ENCODE assay signal across 17 cellular contexts in the genomic region with DNA sequence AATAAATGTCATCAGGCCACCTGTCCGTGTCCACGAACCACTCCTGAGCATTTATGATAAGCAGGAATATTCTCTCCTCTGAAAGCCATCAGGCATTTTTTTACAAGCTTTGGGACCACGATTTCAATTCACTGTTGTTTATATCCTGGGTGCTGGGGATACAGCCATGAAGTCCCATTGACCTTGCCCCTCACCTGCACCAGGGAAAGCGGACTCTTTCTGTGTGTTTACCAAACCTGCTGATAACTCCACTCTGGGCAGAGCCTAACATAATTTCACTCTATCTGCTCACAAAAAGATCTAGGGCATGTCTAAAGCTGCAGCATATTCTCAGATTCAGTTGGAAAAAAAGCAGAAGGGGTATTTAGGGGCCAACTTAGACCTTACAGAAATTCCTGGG. TPM values are rescaled to one million over a fixed set of nuclear protein-coding genes. Genes with fewer than 3 reads are reported as not detected.
DNase-seq lines count a peak whose midpoint lies in the region; ATAC-seq and TF ChIP-seq lines count a peak whose summit lies in the region.
"Had no signal": no experiment of that assay in that cellular context is flagged by ENCODE, and none has a peak within 500 bp of the region (broad histone marks: within the 10 kb centered on the region; RNA-seq: fewer than 3 reads in every experiment).

No MANE protein-coding gene starts in this region.

- TF ChIP-seq CTCF in nephron progenitor cell (IDR thresholded peaks at IDR 0.05) = no peak

- H3K27ac ChIP-seq in mesendoderm (ENCODE audit: low read depth, low read length) = no peak overlapping the region

- H3K4me2 ChIP-seq in mesendoderm (ENCODE audit: low read length) = no peak overlapping the region

- no peak overlapping the region for H2BK15ac ChIP-seq in mesendoderm (replicated peaks; ENCODE audit: low read depth)

- no peaks in the 10 kb centered on the region for H3K36me3 ChIP-seq in mesendoderm (ENCODE audit: control insufficient read depth, insufficient read depth, low read length)

- H3K56ac ChIP-seq in mesendoderm (ENCODE audit: low read length) = no peak overlapping the region

- no peak overlapping the region for H4K5ac ChIP-seq in mesendoderm (ENCODE audit: low read length)

- H2BK5ac ChIP-seq in mesendoderm (ENCODE audit: low read length) = no peak overlapping the region

- H2BK120ac ChIP-seq in mesendoderm (ENCODE audit: low read depth, low read length) = no peak overlapping the region

- no CpG with 5 or more reads among the region's 4 CpGs for WGBS in mesendoderm (ENCODE audit: extremely low coverage, insufficient coverage, low lambda C conversion rate)

- H3K27me3 Mint-ChIP-seq in activated naive CD8-positive, alpha-beta T cell = peaks cover 5% of the 10 kb centered on the region
- H3K27me3 Mint-ChIP-seq in activated naive CD8-positive, alpha-beta T cell treated with anti-CD3 and anti-CD28 coated beads, Interleukin-2, amount 50 U/mL, for 24 hours = peaks cover 15% of the 10 kb centered on the region
- peaks cover 11% of the 10 kb centered on the region for H3K27me3 Mint-ChIP-seq in activated T-helper 2 cell treated with anti-CD3 and anti-CD28 coated beads, Interferon-gamma antibody, Interleukin-2, Interleukin-4, amounts not matched to agents 10 μg/mL and 5 μg/mL and 100 μg/mL, durations not matched to agents 14 hours and 24 hours and 36 hours (ENCODE audit: low read depth)
- H3K27me3 Mint-ChIP-seq in stimulated activated memory B cell treated with anti-CD40 and anti-IgM and Interleukin-4, amounts not matched to agents 10 μg/mL and 1 μg/mL and 100 μg/mL, for 72 hours = no peaks in the 10 kb centered on the region
- peaks cover 48% of the 10 kb centered on the region for H3K27me3 Mint-ChIP-seq in nephron progenitor cell (ENCODE audit: low read depth, poor library complexity)

- no peak overlapping the region for H2AK5ac ChIP-seq in mesendoderm (ENCODE audit: low read length)

- H3K9ac ChIP-seq in mesendoderm (ENCODE audit: low read length) = no peak overlapping the region

- no peak for DNase-seq in activated naive CD8-positive, alpha-beta T cell treated with anti-CD3 and anti-CD28 coated beads, Interleukin-2, amount 50 U/mL, for 24 hours
- no peak for DNase-seq in activated T-helper 2 cell treated with anti-CD3 and anti-CD28 coated beads, Interferon-gamma antibody, Interleukin-2, Interleukin-4, amounts not matched to agents 10 μg/mL and 5 μg/mL and 100 μg/mL, durations not matched to agents 14 hours and 24 hours and 36 hours (ENCODE audit: low spot score)
- DNase-seq in left lobe of liver (ENCODE audit: low spot score) = no peak
- DNase-seq in nephron progenitor cell = no peak
- DNase-seq in mesendoderm = no peak
- DNase-seq in NCI-H524 treated with DMSO at 0.1 percent for 48 hours (lab: John Stamatoyannopoulos, UW) = no peak
- DNase-seq: C1 segment of cervical spinal cord, DND-41, H7, NCI-H1092, NCI-H2107, NCI-H226, NCI-H526, RPMI8226 had no signal

- no peak overlapping the region for H3K4me3 Mint-ChIP-seq in activated naive CD8-positive, alpha-beta T cell
- no peak overlapping the region for H3K4me3 Mint-ChIP-seq in activated naive CD8-positive, alpha-beta T cell treated with anti-CD3 and anti-CD28 coated beads, Interleukin-2, amount 50 U/mL, for 24 hours
- no peak overlapping the region for H3K4me3 Mint-ChIP-seq in activated T-helper 2 cell treated with anti-CD3 and anti-CD28 coated beads, Interferon-gamma antibody, Interleukin-2, Interleukin-4, amounts not matched to agents 10 μg/mL and 5 μg/mL and 100 μg/mL, durations not matched to agents 14 hours and 24 hours and 36 hours (ENCODE audit: low read depth)
- H3K4me3 Mint-ChIP-seq in stimulated activated memory B cell treated with anti-CD40 and anti-IgM and Interleukin-4, amounts not matched to agents 10 μg/mL and 1 μg/mL and 100 μg/mL, for 72 hours = no peak overlapping the region
- H3K4me3 Mint-ChIP-seq in nephron progenitor cell = no peak overlapping the region

- no peak for ATAC-seq in activated naive CD8-positive, alpha-beta T cell treated with anti-CD3 and anti-CD28 coated beads, Interleukin-2, amount 50 U/mL, for 24 hours
- ATAC-seq in left lobe of liver = peak; percentile 91
- no peak for ATAC-seq in stimulated activated memory B cell treated with anti-CD40 and anti-IgM and Interleukin-4, amounts not matched to agents 10 μg/mL and 1 μg/mL and 100 μg/mL, for 72 hours

- intact Hi-C loops in activated T-helper 2 cell treated with anti-CD3 and anti-CD28 coated beads, Interferon-gamma antibody, Interleukin-2, Interleukin-4, amounts not matched to agents 10 μg/mL and 5 μg/mL and 100 μg/mL, durations not matched to agents 14 hours and 24 hours and 36 hours (cut with micrococcal nuclease) = loop anchor here (1.0 kb wide), 1 partner anchor 8 kb away; no protein-coding TSS in a partner anchor

- no peaks in the 10 kb centered on the region for H3K4me1 ChIP-seq in mesendoderm (ENCODE audit: control insufficient read depth, low read depth, low read length)

- H3K79me1 ChIP-seq in mesendoderm (ENCODE audit: low read length) = no peaks in the 10 kb centered on the region

- H3K18ac ChIP-seq in mesendoderm (ENCODE audit: low read length) = no peak overlapping the region

- H3K4me3 ChIP-seq in mesendoderm (ENCODE audit: low read length) = no peak overlapping the region

- H3K9me3 Mint-ChIP-seq in activated naive CD8-positive, alpha-beta T cell (ENCODE audit: low read depth) = peaks cover 4% of the 10 kb centered on the region
- H3K9me3 Mint-ChIP-seq in activated naive CD8-positive, alpha-beta T cell treated with anti-CD3 and anti-CD28 coated beads, Interleukin-2, amount 50 U/mL, for 24 hours = no peaks in the 10 kb centered on the region
- H3K9me3 Mint-ChIP-seq in activated T-helper 2 cell treated with anti-CD3 and anti-CD28 coated beads, Interferon-gamma antibody, Interleukin-2, Interleukin-4, amounts not matched to agents 10 μg/mL and 5 μg/mL and 100 μg/mL, durations not matched to agents 14 hours and 24 hours and 36 hours = no peaks in the 10 kb centered on the region
- no peaks in the 10 kb centered on the region for H3K9me3 Mint-ChIP-seq in stimulated activated memory B cell treated with anti-CD40 and anti-IgM and Interleukin-4, amounts not matched to agents 10 μg/mL and 1 μg/mL and 100 μg/mL, for 72 hours
- H3K9me3 Mint-ChIP-seq in nephron progenitor cell = peaks cover 4% of the 10 kb centered on the region

- no peak overlapping the region for H4K8ac ChIP-seq in mesendoderm (ENCODE audit: low read depth, low read length)

- H3K4ac ChIP-seq in mesendoderm (ENCODE audit: low read depth, low read length) = no peak overlapping the region

- no peaks in the 10 kb centered on the region for H3K27me3 ChIP-seq in mesendoderm (ENCODE audit: insufficient read depth, low read length, poor library complexity)

- H3K27ac Mint-ChIP-seq in activated naive CD8-positive, alpha-beta T cell = peak overlapping the region; percentile 16
- no peak overlapping the region for H3K27ac Mint-ChIP-seq in activated naive CD8-positive, alpha-beta T cell treated with anti-CD3 and anti-CD28 coated beads, Interleukin-2, amount 50 U/mL, for 24 hours
- peak overlapping the region; percentile 79 for H3K27ac Mint-ChIP-seq in activated T-helper 2 cell treated with anti-CD3 and anti-CD28 coated beads, Interferon-gamma antibody, Interleukin-2, Interleukin-4, amounts not matched to agents 10 μg/mL and 5 μg/mL and 100 μg/mL, durations not matched to agents 14 hours and 24 hours and 36 hours
- H3K27ac Mint-ChIP-seq in stimulated activated memory B cell treated with anti-CD40 and anti-IgM and Interleukin-4, amounts not matched to agents 10 μg/mL and 1 μg/mL and 100 μg/mL, for 72 hours = peak overlapping the region; percentile 68
- no peak overlapping the region for H3K27ac Mint-ChIP-seq in nephron progenitor cell

- H3K23ac ChIP-seq in mesendoderm (ENCODE audit: low read length) = no peak overlapping the region

- peaks cover 6% of the 10 kb centered on the region for H3K36me3 Mint-ChIP-seq in activated naive CD8-positive, alpha-beta T cell
- H3K36me3 Mint-ChIP-seq in activated naive CD8-positive, alpha-beta T cell treated with anti-CD3 and anti-CD28 coated beads, Interleukin-2, amount 50 U/mL, for 24 hours (ENCODE audit: low read depth) = peaks cover 5% of the 10 kb centered on the region
- no peaks in the 10 kb centered on the region for H3K36me3 Mint-ChIP-seq in activated T-helper 2 cell treated with anti-CD3 and anti-CD28 coated beads, Interferon-gamma antibody, Interleukin-2, Interleukin-4, amounts not matched to agents 10 μg/mL and 5 μg/mL and 100 μg/mL, durations not matched to agents 14 hours and 24 hours and 36 hours (ENCODE audit: low read depth)
- no peaks in the 10 kb centered on the region for H3K36me3 Mint-ChIP-seq in stimulated activated memory B cell treated with anti-CD40 and anti-IgM and Interleukin-4, amounts not matched to agents 10 μg/mL and 1 μg/mL and 100 μg/mL, for 72 hours
- H3K36me3 Mint-ChIP-seq in nephron progenitor cell (ENCODE audit: low read depth) = no peaks in the 10 kb centered on the region

- no peaks in the 10 kb centered on the region for H3K79me2 ChIP-seq in mesendoderm (ENCODE audit: control insufficient read depth, insufficient read depth, low read length)

- H3K4me1 Mint-ChIP-seq in activated naive CD8-positive, alpha-beta T cell (ENCODE audit: low read depth) = peaks cover 10% of the 10 kb centered on the region
- peaks cover 39% of the 10 kb centered on the region for H3K4me1 Mint-ChIP-seq in activated naive CD8-positive, alpha-beta T cell treated with anti-CD3 and anti-CD28 coated beads, Interleukin-2, amount 50 U/mL, for 24 hours
- peaks cover 20% of the 10 kb centered on the region for H3K4me1 Mint-ChIP-seq in activated T-helper 2 cell treated with anti-CD3 and anti-CD28 coated beads, Interferon-gamma antibody, Interleukin-2, Interleukin-4, amounts not matched to agents 10 μg/mL and 5 μg/mL and 100 μg/mL, durations not matched to agents 14 hours and 24 hours and 36 hours (ENCODE audit: low read depth)
- peaks cover 41% of the 10 kb centered on the region for H3K4me1 Mint-ChIP-seq in stimulated activated memory B cell treated with anti-CD40 and anti-IgM and Interleukin-4, amounts not matched to agents 10 μg/mL and 1 μg/mL and 100 μg/mL, for 72 hours
- peaks cover 16% of the 10 kb centered on the region for H3K4me1 Mint-ChIP-seq in nephron progenitor cell

RNA-seq across cellular contexts. Expression of a gene that starts 4.8 kb away (rescaled TPM):
- not detected in 2 replicates for total RNA-seq in activated T-helper 2 cell treated with anti-CD3 and anti-CD28 coated beads, Interferon-gamma antibody, Interleukin-2, Interleukin-4, amounts not matched to agents 10 μg/mL and 5 μg/mL and 100 μg/mL, durations not matched to agents 14 hours and 24 hours and 36 hours
- total RNA-seq in left lobe of liver = 33.0 TPM
- not detected for polyA plus RNA-seq in mesendoderm (2013, experiment 1 of 2)
- not detected for polyA plus RNA-seq in mesendoderm (2013, experiment 2 of 2)
- total RNA-seq: H7, MCF 10A had no signal

RNA-seq across cellular contexts. Expression of a gene that starts 31.6 kb away (rescaled TPM):
- 26.4 and 28.2 TPM in 2 replicates for total RNA-seq in activated T-helper 2 cell treated with anti-CD3 and anti-CD28 coated beads, Interferon-gamma antibody, Interleukin-2, Interleukin-4, amounts not matched to agents 10 μg/mL and 5 μg/mL and 100 μg/mL, durations not matched to agents 14 hours and 24 hours and 36 hours
- 56.2 TPM for total RNA-seq in left lobe of liver
- polyA plus RNA-seq in mesendoderm (2013, experiment 1 of 2) = 2.7 TPM
- polyA plus RNA-seq in mesendoderm (2013, experiment 2 of 2) = 2.5 TPM

Comparison
In these comparisons a context has a peak if more than half of its experiments do, and no peak if none do; other contexts are left out.
1. H3K27ac Mint-ChIP-seq: peak in activated naive CD8-positive, alpha-beta T cell (single experiment), activated T-helper 2 cell treated with anti-CD3 and anti-CD28 coated beads, Interferon-gamma antibody, Interleukin-2, Interleukin-4, amounts not matched to agents 10 μg/mL and 5 μg/mL and 100 μg/mL, durations not matched to agents 14 hours and 24 hours and 36 hours (single experiment) and stimulated activated memory B cell treated with anti-CD40 and anti-IgM and Interleukin-4, amounts not matched to agents 10 μg/mL and 1 μg/mL and 100 μg/mL, for 72 hours (single experiment); none in activated naive CD8-positive, alpha-beta T cell treated with anti-CD3 and anti-CD28 coated beads, Interleukin-2, amount 50 U/mL, for 24 hours (single experiment) and nephron progenitor cell (single experiment).
2. RNA of a gene that starts 4.8 kb away (total RNA-seq): 33.0 TPM in left lobe of liver (single experiment); not detected in activated T-helper 2 cell treated with anti-CD3 and anti-CD28 coated beads, Interferon-gamma antibody, Interleukin-2, Interleukin-4, amounts not matched to agents 10 μg/mL and 5 μg/mL and 100 μg/mL, durations not matched to agents 14 hours and 24 hours and 36 hours; every median in the first group is over 10 times any median in the second.